Comparison of ENCODE assay signal across 26 cellular contexts in the genomic region with DNA sequence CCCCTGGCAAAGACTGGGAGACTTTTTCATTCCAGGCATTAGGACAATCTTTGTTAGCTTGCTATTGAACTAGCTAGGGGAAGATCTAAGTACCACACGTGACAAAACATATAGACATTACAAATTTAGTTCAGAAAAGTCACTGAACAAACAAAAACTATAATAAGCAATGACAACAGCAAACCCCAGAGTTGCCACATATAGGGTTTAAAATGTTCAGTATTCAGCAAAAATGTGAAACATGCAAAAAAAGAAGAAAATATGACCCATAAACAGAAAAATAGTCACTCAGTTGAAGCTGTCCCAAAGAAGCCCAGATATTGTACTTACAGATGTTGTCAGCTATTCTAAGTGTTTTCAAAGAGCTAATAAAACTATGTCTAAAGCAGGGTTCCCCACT.
DNase-seq lines count a peak whose midpoint lies in the region; ATAC-seq and TF ChIP-seq lines count a peak whose summit lies in the region.
"Had no signal": no experiment of that assay in that cellular context is flagged by ENCODE, and none has a peak within 500 bp of the region (broad histone marks: within the 10 kb centered on the region; RNA-seq: fewer than 3 reads in every experiment).

No MANE protein-coding gene starts in this region.

- H3K79me1 ChIP-seq in mesenchymal stem cell (replicated peaks; ENCODE audit: low read length, poor library complexity, severe bottlenecking): no peaks in the 10 kb centered on the region

- H3K4ac ChIP-seq in mesenchymal stem cell (ENCODE audit: low read depth in 1 of 2, low read length in 2 of 2): no peak overlapping the region

- H2BK5ac ChIP-seq in mesenchymal stem cell (ENCODE audit: low read depth, low read length, poor library complexity, severe bottlenecking): no peak overlapping the region

- no peak overlapping the region for H3K4me3 ChIP-seq in AG10803 (ENCODE audit: low read length)
- H3K4me3 ChIP-seq in choroid plexus epithelial cell (ENCODE audit: low read depth, low read length): no peak overlapping the region
- H3K4me3 ChIP-seq in fibroblast of villous mesenchyme (ENCODE audit: low read depth, low read length): no peak overlapping the region
- no peak overlapping the region for H3K4me3 ChIP-seq in mesenchymal stem cell (ENCODE audit: insufficient read depth in 1 of 2, low read depth in 1 of 2, low read length in 2 of 2)
- no peak overlapping the region for H3K4me3 ChIP-seq in foreskin fibroblast (ENCODE audit: low read depth in 1 of 2, low read length in 2 of 2)
- H3K4me3 ChIP-seq: A549, BLaER1, GM12878 had no signal

- no peak overlapping the region for H3K4me3 Mint-ChIP-seq in stimulated activated effector memory CD8-positive, alpha-beta T cell treated with anti-CD3 and anti-CD28 coated beads, Interleukin-12 subunit alpha, Interleukin-12 subunit beta, amount 100 ng/mL, for 72 hours
- H3K4me3 Mint-ChIP-seq: CD14-positive monocyte; CD4-positive, alpha-beta memory T cell; CD4-positive, CD25-positive, alpha-beta regulatory T cell; CD8-positive, alpha-beta memory T cell had no signal

- H3K27ac ChIP-seq in mesenchymal stem cell (ENCODE audit: low read length, poor library complexity, severe bottlenecking): no peak overlapping the region
- H3K27ac ChIP-seq: 22Rv1, A549, BLaER1 had no signal

- H3K14ac ChIP-seq in mesenchymal stem cell (ENCODE audit: low read length in 2 of 2): no peak overlapping the region

- no peak overlapping the region for H4K8ac ChIP-seq in mesenchymal stem cell (ENCODE audit: low read length)

- no peak overlapping the region for H3K18ac ChIP-seq in mesenchymal stem cell (ENCODE audit: low read depth in 1 of 2, low read length in 2 of 2)

- H3K4me1 ChIP-seq in mesenchymal stem cell (ENCODE audit: control insufficient read depth, insufficient read depth, low read depth, low read length): no peaks in the 10 kb centered on the region
- H3K4me1 ChIP-seq: A549, BE2C, BLaER1 had no signal

- H3K36me3 ChIP-seq in mesenchymal stem cell (ENCODE audit: control insufficient read depth in 1 of 2, insufficient read depth in 2 of 2, low read depth in 1 of 2, low read length in 2 of 2): no peaks in the 10 kb centered on the region
- H3K36me3 ChIP-seq: BE2C, BLaER1 had no signal

- no peak overlapping the region for H3K23ac ChIP-seq in mesenchymal stem cell (ENCODE audit: low read length in 2 of 2)

- H3K36me3 Mint-ChIP-seq in stimulated activated effector memory CD8-positive, alpha-beta T cell treated with anti-CD3 and anti-CD28 coated beads, Interleukin-12 subunit alpha, Interleukin-12 subunit beta, amount 100 ng/mL, for 72 hours: no peaks in the 10 kb centered on the region
- H3K36me3 Mint-ChIP-seq: CD14-positive monocyte; CD4-positive, alpha-beta memory T cell; CD4-positive, CD25-positive, alpha-beta regulatory T cell; CD8-positive, alpha-beta memory T cell had no signal

- H3K4me2 ChIP-seq in mesenchymal stem cell (ENCODE audit: low read length, poor library complexity, severe bottlenecking): no peak overlapping the region
- H3K4me2 ChIP-seq: A549, BLaER1 had no signal

- no peak overlapping the region for H2BK120ac ChIP-seq in mesenchymal stem cell (ENCODE audit: low read depth, low read length)

- no peaks in the 10 kb centered on the region for H3K27me3 ChIP-seq in mesenchymal stem cell (ENCODE audit: control insufficient read depth in 1 of 2, insufficient read depth in 1 of 2, low read length in 2 of 2)
- H3K27me3 ChIP-seq: BE2C, BLaER1 had no signal

- H3K9ac ChIP-seq in mesenchymal stem cell (ENCODE audit: low read length): no peak overlapping the region
- H3K9ac ChIP-seq: BLaER1 had no signal

- H4K91ac ChIP-seq in mesenchymal stem cell (ENCODE audit: low read length): no peak overlapping the region

- 83% methylated on average over 1 of the region's 1 CpG for WGBS in mesenchymal stem cell

- no peak overlapping the region for H2AK5ac ChIP-seq in mesenchymal stem cell (ENCODE audit: low read length, severe bottlenecking)

- H2BK12ac ChIP-seq in mesenchymal stem cell (ENCODE audit: low read length in 2 of 2): no peak overlapping the region

- DNase-seq in AG10803 (ENCODE audit: low read depth): peak; percentile 5
- DNase-seq in choroid plexus epithelial cell (ENCODE audit: low read depth): peak; percentile 24
- peak; percentile 24 for DNase-seq in fibroblast of villous mesenchyme (ENCODE audit: low read depth)
- DNase-seq in mesenchymal stem cell: no peak
- DNase-seq in stimulated activated effector memory CD8-positive, alpha-beta T cell treated with anti-CD3 and anti-CD28 coated beads, Interleukin-12 subunit alpha, Interleukin-12 subunit beta, amount 100 ng/mL, for 72 hours (ENCODE audit: low spot score in 2 of 2): no peak
- no peak for DNase-seq in foreskin fibroblast
- DNase-seq: BE2C; C1 segment of cervical spinal cord; CD4-positive, alpha-beta memory T cell; CD4-positive, CD25-positive, alpha-beta regulatory T cell; CD8-positive, alpha-beta memory T cell; COR-L47; DMS 273 treated with DMSO at 0.1 percent for 48 hours; DMS153; DMS53; DMS79; DND-41; EL; GDM1 had no signal

- H2BK15ac ChIP-seq in mesenchymal stem cell (ENCODE audit: low read depth, poor library complexity, severe bottlenecking): no peak overlapping the region

- H3K9me3 ChIP-seq in mesenchymal stem cell (ENCODE audit: control insufficient read depth, low read length): no peaks in the 10 kb centered on the region
- H3K9me3 ChIP-seq: A549, BE2C, BLaER1 had no signal

- H3K27ac Mint-ChIP-seq in stimulated activated effector memory CD8-positive, alpha-beta T cell treated with anti-CD3 and anti-CD28 coated beads, Interleukin-12 subunit alpha, Interleukin-12 subunit beta, amount 100 ng/mL, for 72 hours: no peak overlapping the region
- H3K27ac Mint-ChIP-seq: CD14-positive monocyte; CD4-positive, alpha-beta memory T cell; CD8-positive, alpha-beta memory T cell had no signal

- no peak for TF ChIP-seq CTCF in AG10803 (conservative IDR thresholded peaks at IDR 0.05; ENCODE audit: low read length)
- TF ChIP-seq CTCF in choroid plexus epithelial cell (conservative IDR thresholded peaks at IDR 0.05; ENCODE audit: low read depth, low read length): no peak
- TF ChIP-seq CTCF in fibroblast of villous mesenchyme (IDR thresholded peaks at IDR 0.05; ENCODE audit: insufficient read depth, low read depth, low read length): no peak
- no peak for TF ChIP-seq CTCF in foreskin fibroblast (IDR thresholded peaks at IDR 0.05; ENCODE audit: low read depth, low read length)

- no peaks in the 10 kb centered on the region for H3K4me1 Mint-ChIP-seq in stimulated activated effector memory CD8-positive, alpha-beta T cell treated with anti-CD3 and anti-CD28 coated beads, Interleukin-12 subunit alpha, Interleukin-12 subunit beta, amount 100 ng/mL, for 72 hours
- H3K4me1 Mint-ChIP-seq: CD14-positive monocyte; CD4-positive, alpha-beta memory T cell; CD4-positive, CD25-positive, alpha-beta regulatory T cell; CD8-positive, alpha-beta memory T cell had no signal

- peak overlapping the region; percentile 11 for H2AFZ ChIP-seq in mesenchymal stem cell (ENCODE audit: low read depth, low read length)

- H3K9me3 Mint-ChIP-seq in stimulated activated effector memory CD8-positive, alpha-beta T cell treated with anti-CD3 and anti-CD28 coated beads, Interleukin-12 subunit alpha, Interleukin-12 subunit beta, amount 100 ng/mL, for 72 hours: peaks cover 5% of the 10 kb centered on the region

- ATAC-seq in HG03354 (IDR thresholded peaks at IDR 0.05; ENCODE audit: poor library complexity, severe bottlenecking, unreplicated experiment) (no peak), HG03469 (IDR thresholded peaks at IDR 0.05; ENCODE audit: unreplicated experiment) (no peak)
- no peak for ATAC-seq in stimulated activated effector memory CD8-positive, alpha-beta T cell treated with anti-CD3 and anti-CD28 coated beads, Interleukin-12 subunit alpha, Interleukin-12 subunit beta, amount 100 ng/mL, for 72 hours
- ATAC-seq: A549, GM12878 had no signal

Comparison
In these comparisons a context has a peak if more than half of its experiments do, and no peak if none do; other contexts are left out.
1. DNase-seq: peak in AG10803 (single experiment), choroid plexus epithelial cell (single experiment) and fibroblast of villous mesenchyme (single experiment); none in mesenchymal stem cell (single experiment), stimulated activated effector memory CD8-positive, alpha-beta T cell treated with anti-CD3 and anti-CD28 coated beads, Interleukin-12 subunit alpha, Interleukin-12 subunit beta, amount 100 ng/mL, for 72 hours (0 of 2) and foreskin fibroblast (0 of 2).